ENCODE assay signal across 8 cellular contexts in the genomic region with DNA sequence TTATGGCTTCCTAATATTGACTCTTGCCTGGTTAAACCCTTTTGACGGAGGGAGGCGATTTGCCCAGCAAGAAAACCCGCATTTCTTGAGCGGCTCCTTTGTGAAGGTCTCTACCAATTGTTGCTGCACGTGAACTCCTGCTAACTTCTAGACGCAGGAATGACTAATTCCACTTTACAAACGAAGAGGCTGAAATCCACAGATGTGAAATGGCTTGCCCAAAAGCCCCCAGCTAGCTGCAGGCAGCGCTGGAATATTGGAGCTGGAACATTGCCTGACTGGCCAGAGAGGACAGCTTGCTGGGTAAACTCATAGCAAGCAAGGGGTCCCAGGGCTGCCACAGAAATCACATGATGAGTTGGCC. TPM values are rescaled to one million over a fixed set of nuclear protein-coding genes. Genes with fewer than 3 reads are reported as not detected.
A peak's percentile ranks its signal among the peaks of the same experiment; 100 is the strongest.
DNase-seq lines count a peak whose midpoint lies in the region; ATAC-seq and TF ChIP-seq lines count a peak whose summit lies in the region.

No MANE protein-coding gene starts in this region.

- H3K36me3 ChIP-seq in HEK293 (ENCODE audit: control insufficient read depth in 2 of 2, insufficient read depth in 1 of 2, low read length in 2 of 2) (peaks cover 0 to 5% of the 10 kb centered on the region in 2 experiments; a peak in 1 of 3 replicates), skeletal muscle tissue (ENCODE audit: control insufficient read depth in 3 of 3, insufficient read depth in 3 of 3, low read length in 3 of 3) (peaks cover 0 to 1% (median 0%) of the 10 kb centered on the region in 3 donors)

- H3K9me3 ChIP-seq in HEK293 (ENCODE audit: control insufficient read depth, insufficient read depth, low read depth, low read length) = no peaks in the 10 kb centered on the region
- H3K9me3 ChIP-seq in skeletal muscle tissue (ENCODE audit: control insufficient read depth in 3 of 3, low read length in 3 of 3) = no peaks in the 10 kb centered on the region

- POLR2A ChIA-PET in HEK293 (lab: Yijun Ruan, JAX) = interaction anchor here (0.6 to 2.5 kb wide), 25 partner anchors 8 to 1898 kb away, joined by 3 to 28 read pairs (median 5); partner anchors contain the start of genes ANKRD54, C22orf23, EIF3L and GGA1

- TF ChIP-seq CTCF in HEK293 (tag by site-specific recombination; IDR thresholded peaks at IDR 0.05) = no peak
- no peak for TF ChIP-seq CTCF in VCaP (conservative IDR thresholded peaks at IDR 0.05)

- peaks cover 0 to 4% (median 0%) of the 10 kb centered on the region in 3 donors for H3K27me3 ChIP-seq in skeletal muscle tissue (ENCODE audit: control insufficient read depth in 3 of 3, insufficient read depth in 3 of 3, low read length in 3 of 3)

- ATAC-seq in GM18505 (IDR thresholded peaks at IDR 0.05; ENCODE audit: unreplicated experiment) = no peak

- peak overlapping the region; percentile 68 for H3K4me3 ChIP-seq in HEK293 (ENCODE audit: low read depth, low read length)
- peak overlapping the region; percentile 80 to 91 (median 91) for H3K4me3 ChIP-seq in skeletal muscle tissue (ENCODE audit: low read length in 3 of 3)

- no peak for TF ChIP-seq POLR2A in GM18505 (IDR thresholded peaks at IDR 0.05; ENCODE audit: borderline replicate concordance, extremely low read depth, insufficient read depth, insufficient read length)

- H3K4me1 ChIP-seq in HEK293 (ENCODE audit: control insufficient read depth, insufficient read depth, low read length) (peaks cover 6% of the 10 kb centered on the region; the same call in 1 of the 2 replicates), skeletal muscle tissue (ENCODE audit: control insufficient read depth in 3 of 3, insufficient read depth in 3 of 3, low read length in 3 of 3) (peaks cover 15 to 27% (median 24%) of the 10 kb centered on the region in 3 donors)

- CTCF ChIA-PET in HEK293 (lab: Yijun Ruan, JAX) = interaction anchor here (0.6 to 3.8 kb wide), 10 partner anchors 10 to 241 kb away, joined by 3 to 61 read pairs (median 5); no protein-coding TSS in a partner anchor

- no peak overlapping the region; the same call in 1 of the 2 replicates for H3K27ac ChIP-seq in HEK293 (ENCODE audit: extremely low read depth, low read depth, low read length)
- peak overlapping the region; percentile 93 for H3K27ac ChIP-seq in VCaP
- peak overlapping the region; percentile 76 for H3K27ac ChIP-seq in skeletal muscle tissue (ENCODE audit: low read depth, low read length)

- H3K9ac ChIP-seq in skeletal muscle tissue (ENCODE audit: low read depth in 1 of 3, low read length in 3 of 3) = peak overlapping the region; percentile 71 to 88 (median 73)

- peak; percentile 37 for DNase-seq in hepatic stellate cell (ENCODE audit: low spot score)
- DNase-seq in activated gamma-delta T cell treated with Interleukin-2 at 50 U/mL for 16 hours = no peak
- DNase-seq in activated CD4-positive, alpha-beta T cell treated with anti-CD3 and anti-CD28 coated beads, Interleukin-2, amount 50 U/mL, for 48 hours = no peak
- DNase-seq in NCI-H146 treated with DMSO at 0.1 percent for 48 hours (lab: John Stamatoyannopoulos, UW; ENCODE audit: unreplicated experiment) = no peak

TF ChIP-seq in HEK293, 187 proteins besides CTCF, POLR2A, EP300 and RAD21:
- TF ChIP-seq ZNF266 (tag by site-specific recombination; IDR thresholded peaks at IDR 0.05; ENCODE audit: low read depth) (no peak), SCRT2 (tag by site-specific recombination; IDR thresholded peaks at IDR 0.05) (peak; percentile 93), GLI4 (tag by site-specific recombination; IDR thresholded peaks at IDR 0.05) (no peak), FEZF1 (tag by site-specific recombination; IDR thresholded peaks at IDR 0.05) (no peak), MYNN (tag by site-specific recombination; IDR thresholded peaks at IDR 0.05; ENCODE audit: borderline replicate concordance) (no peak), ZNF335 (tag by site-specific recombination; conservative IDR thresholded peaks at IDR 0.05) (peak; percentile 60; the same call in 1 of the 2 replicates)

RNA-seq across cellular contexts. Expression of gene GCAT, which starts 0.5 kb away (rescaled TPM):
- 9.9 TPM for total RNA-seq in skeletal muscle tissue

RNA-seq across cellular contexts. Expression of gene GALR3, which starts 14.9 kb away (rescaled TPM):
- total RNA-seq in skeletal muscle tissue = not detected

RNA-seq across cellular contexts. Expression of gene ANKRD54, which starts 35.9 kb away (rescaled TPM):
- 3.7 TPM for total RNA-seq in skeletal muscle tissue

RNA-seq across cellular contexts. Expression of gene EIF3L, which starts 40.9 kb away (rescaled TPM):
- 706 TPM for total RNA-seq in skeletal muscle tissue
